Comparison of ENCODE assay signal across 8 cellular contexts in genomic region chr3:50292159-50292923, GRCh38. TPM values are rescaled to one million over a fixed set of nuclear protein-coding genes. Genes with fewer than 3 reads are reported as not detected.
DNase-seq lines count a peak whose midpoint lies in the region; ATAC-seq and TF ChIP-seq lines count a peak whose summit lies in the region.

IFRD2 (minus strand) TSS chr3:50292429; CDS start chr3:50292274, 155 bp downstream.

- peak within 1 kb of the TSS; percentile 95 for H3K4me3 ChIP-seq in GM06990 (replicated peaks; ENCODE audit: low read depth, low read length)

- no peaks in the 10 kb centered on the region for H3K9me3 Mint-ChIP-seq in activated naive CD4-positive, alpha-beta T cell treated with anti-CD3 and anti-CD28 coated beads, Interleukin-2, amount 50 U/mL, for 24 hours

- ATAC-seq in HG02588 (IDR thresholded peaks at IDR 0.05; ENCODE audit: unreplicated experiment) = peak; percentile 94
- peak; percentile 98 for ATAC-seq in SK-N-SH treated with all-trans-retinoic acid at 6 μM for 48 hours

- peak within 1 kb of the TSS; percentile 95 for H3K27ac Mint-ChIP-seq in activated naive CD4-positive, alpha-beta T cell treated with anti-CD3 and anti-CD28 coated beads, Interleukin-2, amount 50 U/mL, for 24 hours

- H3K27ac ChIP-seq in temporal lobe (ENCODE audit: low read depth, low read length) = peak within 1 kb of the TSS; percentile 60

- peaks cover 15% of the 10 kb centered on the region for H3K4me1 Mint-ChIP-seq in activated naive CD4-positive, alpha-beta T cell treated with anti-CD3 and anti-CD28 coated beads, Interleukin-2, amount 50 U/mL, for 24 hours

- H3K4me3 Mint-ChIP-seq in activated naive CD4-positive, alpha-beta T cell treated with anti-CD3 and anti-CD28 coated beads, Interleukin-2, amount 50 U/mL, for 24 hours = peak within 1 kb of the TSS; percentile 91

- TF ChIP-seq CTCF in GM06990 (IDR thresholded peaks at IDR 0.05; ENCODE audit: insufficient read depth, low read length, poor library complexity, severe bottlenecking) = no peak

- DNase-seq in GM06990 (ENCODE audit: extremely low read depth, insufficient read length) = peak; percentile 97
- peak; percentile 82 for DNase-seq in NCI-H1092 (lab: John Stamatoyannopoulos, UW)
- peak; percentile 98 for DNase-seq in globus pallidus (ENCODE audit: low spot score)
- DNase-seq in occipital lobe (lab: John Stamatoyannopoulos, UW) = peak; percentile 98

- peaks cover 23% of the 10 kb centered on the region for H3K36me3 ChIP-seq in GM06990 (ENCODE audit: control insufficient read depth, insufficient read depth, low read length)

- no peaks in the 10 kb centered on the region for H3K27me3 ChIP-seq in GM06990 (replicated peaks; ENCODE audit: control insufficient read depth, insufficient read depth, low read length)

- peaks cover 9% of the 10 kb centered on the region for H3K36me3 Mint-ChIP-seq in activated naive CD4-positive, alpha-beta T cell treated with anti-CD3 and anti-CD28 coated beads, Interleukin-2, amount 50 U/mL, for 24 hours

- no peaks in the 10 kb centered on the region for H3K27me3 Mint-ChIP-seq in activated naive CD4-positive, alpha-beta T cell treated with anti-CD3 and anti-CD28 coated beads, Interleukin-2, amount 50 U/mL, for 24 hours

TF ChIP-seq in SK-N-SH treated with all-trans-retinoic acid at 6 μM for 48 hours, 23 proteins besides CTCF, POLR2A, EP300 and RAD21:
- TF ChIP-seq ZNF70 (CRISPR knock-in tag; IDR thresholded peaks at IDR 0.05) (peak; percentile 59; the same call in 1 of the 2 replicates), TSHZ2 (CRISPR knock-in tag; IDR thresholded peaks at IDR 0.05) (peak; percentile 99), ZFP30 (CRISPR knock-in tag; IDR thresholded peaks at IDR 0.05) (peak; percentile 48; the same call in 1 of the 2 replicates), GLIS3 (CRISPR knock-in tag; IDR thresholded peaks at IDR 0.05) (no peak), ZNF8 (CRISPR knock-in tag; IDR thresholded peaks at IDR 0.05) (peak; percentile 31; the same call in 1 of the 2 replicates), ARNTL (CRISPR knock-in tag; IDR thresholded peaks at IDR 0.05; ENCODE audit: borderline replicate concordance, low read depth) (no peak), ZNF565 (CRISPR knock-in tag; conservative IDR thresholded peaks at IDR 0.05; ENCODE audit: low read depth) (no peak; the same call in 1 of the 2 replicates), BACH2 (CRISPR knock-in tag; IDR thresholded peaks at IDR 0.05; ENCODE audit: borderline replicate concordance) (no peak), OSR1 (CRISPR knock-in tag; IDR thresholded peaks at IDR 0.05) (no peak), PPARA (CRISPR knock-in tag; IDR thresholded peaks at IDR 0.05; ENCODE audit: borderline replicate concordance) (no peak), TOX (CRISPR knock-in tag; IDR thresholded peaks at IDR 0.05; ENCODE audit: borderline replicate concordance) (no peak), RARB (CRISPR knock-in tag; IDR thresholded peaks at IDR 0.05) (no peak), CSDC2 (CRISPR knock-in tag; IDR thresholded peaks at IDR 0.05) (peak; percentile 93), POU6F1 (CRISPR knock-in tag; IDR thresholded peaks at IDR 0.05; ENCODE audit: borderline replicate concordance, low read depth) (no peak), CREB5 (CRISPR knock-in tag; IDR thresholded peaks at IDR 0.05; ENCODE audit: low read depth) (no peak), SNAI2 (CRISPR knock-in tag; IDR thresholded peaks at IDR 0.05) (peak; percentile 94), ESRRG (CRISPR knock-in tag; IDR thresholded peaks at IDR 0.05) (no peak), TCF4 (CRISPR knock-in tag; IDR thresholded peaks at IDR 0.05; ENCODE audit: borderline replicate concordance) (no peak), CSRNP3 (CRISPR knock-in tag; IDR thresholded peaks at IDR 0.05) (no peak), PATZ1 (CRISPR knock-in tag; IDR thresholded peaks at IDR 0.05; ENCODE audit: borderline replicate concordance) (no peak), ISL1 (CRISPR knock-in tag; IDR thresholded peaks at IDR 0.05) (no peak), ZC3H10 (CRISPR knock-in tag; IDR thresholded peaks at IDR 0.05) (no peak), ZFP3 (CRISPR knock-in tag; IDR thresholded peaks at IDR 0.05) (peak; percentile 86)
TF ChIP-seq in SK-N-SH treated with all-trans-retinoic acid at 6 μM for 48 hours: peak in this region for 7.

RNA-seq across cellular contexts. Expression of gene IFRD2, which starts in this region (rescaled TPM):
- 15.1 TPM for total RNA-seq in occipital lobe
- 10.8 TPM for total RNA-seq in temporal lobe

Comparison
In these comparisons a context has a peak if more than half of its experiments do, and no peak if none do; other contexts are left out.
1. Peak in every context shown above with its lines: DNase-seq, ATAC-seq, H3K4me3 ChIP-seq and H3K27ac ChIP-seq.